In the genomic region with DNA sequence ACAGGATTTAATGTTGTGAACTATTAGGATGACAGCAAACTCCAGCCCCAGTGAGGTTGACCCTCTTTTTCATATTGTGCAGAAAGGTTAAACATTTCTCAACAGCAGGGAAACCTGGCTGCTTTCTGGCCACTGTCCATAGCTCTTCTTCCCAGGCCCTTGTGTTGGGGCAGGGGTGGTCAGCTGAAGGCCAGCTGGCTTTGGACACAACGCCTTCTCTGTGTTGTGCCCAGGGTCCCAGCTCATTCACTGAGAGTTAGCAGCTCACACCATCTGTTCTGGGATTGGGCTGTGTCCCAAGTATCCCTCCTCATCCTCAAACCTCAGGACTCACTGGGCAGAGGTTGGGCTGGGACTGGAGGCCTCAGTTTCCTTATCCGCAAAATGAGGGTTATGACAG, we compare ENCODE assay signal across 21 cellular contexts. TPM values are rescaled to one million over a fixed set of nuclear protein-coding genes. Genes with fewer than 3 reads are reported as not detected.
DNase-seq lines count a peak whose midpoint lies in the region; ATAC-seq and TF ChIP-seq lines count a peak whose summit lies in the region.
"Had no signal": no experiment of that assay in that cellular context is flagged by ENCODE, and none has a peak within 500 bp of the region (broad histone marks: within the 10 kb centered on the region; RNA-seq: fewer than 3 reads in every experiment).

No MANE protein-coding gene starts in this region.

- H3K36me3 Mint-ChIP-seq in activated T-cell treated with anti-CD3 and anti-CD28 coated beads, Interleukin-2, amount 50 U/mL, for 24 hours (ENCODE audit: low read depth) = no peaks in the 10 kb centered on the region
- no peaks in the 10 kb centered on the region for H3K36me3 Mint-ChIP-seq in T-cell
- peaks cover 3% of the 10 kb centered on the region for H3K36me3 Mint-ChIP-seq in neural progenitor cell
- H3K36me3 Mint-ChIP-seq in GM23338 (ENCODE audit: low read depth) = peaks cover 16% of the 10 kb centered on the region
- H3K36me3 Mint-ChIP-seq: naive B cell had no signal

- H3K36me3 ChIP-seq in neural progenitor cell (no peaks in the 10 kb centered on the region), GM23338 (ENCODE audit: insufficient read depth) (no peaks in the 10 kb centered on the region; the same call in 1 of the 2 replicates)
- H3K36me3 ChIP-seq: HAP-1 had no signal

- H3K27ac ChIP-seq in coronary artery (no peak overlapping the region), neural progenitor cell (no peak overlapping the region), GM23338 (ENCODE audit: low read depth) (no peak overlapping the region)

- peak overlapping the region; percentile 47 for H3K27ac Mint-ChIP-seq in activated T-cell treated with anti-CD3 and anti-CD28 coated beads, Interleukin-2, amount 50 U/mL, for 24 hours
- peak overlapping the region; percentile 95 to 99 for H3K27ac Mint-ChIP-seq in T-cell
- H3K27ac Mint-ChIP-seq in neural progenitor cell = no peak overlapping the region
- H3K27ac Mint-ChIP-seq in GM23338 = no peak overlapping the region

- no peak for DNase-seq in activated T-cell treated with anti-CD3 and anti-CD28 coated beads, Interleukin-2, amount 50 U/mL, for 24 hours
- DNase-seq in activated T-cell treated with anti-CD3 and anti-CD28 coated beads for 4 hours = no peak
- DNase-seq in T-cell = no peak
- DNase-seq in coronary artery (ENCODE audit: low spot score) = peak; percentile 33
- DNase-seq in neural progenitor cell (ENCODE audit: low spot score) = no peak
- DNase-seq in dermis blood vessel endothelial cell = no peak
- DNase-seq in GM23338 (ENCODE audit: low spot score) = no peak
- DNase-seq: ACHN; activated gamma-delta T cell; C1 segment of cervical spinal cord; DMS53; naive B cell; NCI-H2107; NCI-H510A treated with DMSO at 0.1 percent for 48 hours; stimulated activated CD4-positive, alpha-beta T cell treated with anti-CD3 and anti-CD28 coated beads, Interleukin-4, amount 100 ng/mL, for 4 hours; substantia nigra had no signal

- POLR2A ChIA-PET in T-cell (lab: Charles Lee) = no interaction called here

- CTCF ChIA-PET in T-cell (lab: Charles Lee) = no interaction called here

- peak overlapping the region; percentile 86 for H3K4me3 Mint-ChIP-seq in activated T-cell treated with anti-CD3 and anti-CD28 coated beads, Interleukin-2, amount 50 U/mL, for 24 hours
- H3K4me3 Mint-ChIP-seq in T-cell (peak overlapping the region; percentile 94 to 98 (median 98)), neural progenitor cell (peak overlapping the region; percentile 77), GM23338 (no peak overlapping the region)

- H4K20me1 ChIP-seq in neural progenitor cell (ENCODE audit: low read depth) (no peaks in the 10 kb centered on the region), GM23338 (replicated peaks; ENCODE audit: insufficient read depth) (no peaks in the 10 kb centered on the region)

- H3F3A ChIP-seq in neural progenitor cell (ENCODE audit: low read depth) = no peaks in the 10 kb centered on the region
- no peaks in the 10 kb centered on the region; the same call in 1 of the 2 replicates for H3F3A ChIP-seq in GM23338 (replicated peaks; ENCODE audit: low read depth)

- H3K4me3 ChIP-seq in coronary artery = no peak overlapping the region
- no peak overlapping the region for H3K4me3 ChIP-seq in neural progenitor cell
- no peak overlapping the region for H3K4me3 ChIP-seq in GM23338
- H3K4me3 ChIP-seq: HAP-1 had no signal

- ATAC-seq in T-cell (replicated peaks in 1 of 4) (no peak), GM21529 (IDR thresholded peaks at IDR 0.05; ENCODE audit: unreplicated experiment) (no peak), GM23338 (no peak)
- ATAC-seq: Right ventricle myocardium inferior had no signal

- H3K4me1 ChIP-seq in neural progenitor cell (peaks cover 18% of the 10 kb centered on the region), GM23338 (ENCODE audit: insufficient read depth) (peaks cover 7% of the 10 kb centered on the region)

- no peaks in the 10 kb centered on the region for H3K27me3 Mint-ChIP-seq in activated T-cell treated with anti-CD3 and anti-CD28 coated beads, Interleukin-2, amount 50 U/mL, for 24 hours
- H3K27me3 Mint-ChIP-seq in T-cell = no peaks in the 10 kb centered on the region
- H3K27me3 Mint-ChIP-seq in neural progenitor cell (ENCODE audit: insufficient read depth, low read depth) = peaks cover 14% of the 10 kb centered on the region
- peaks cover 11% of the 10 kb centered on the region for H3K27me3 Mint-ChIP-seq in GM23338 (ENCODE audit: insufficient read depth, low read depth, poor library complexity)

- H3K4me2 ChIP-seq in neural progenitor cell (no peak overlapping the region), GM23338 (no peak overlapping the region)

- H3K9ac ChIP-seq in neural progenitor cell = no peak overlapping the region

- H2AFZ ChIP-seq in neural progenitor cell (replicated peaks) (no peak overlapping the region), GM23338 (no peak overlapping the region)

- H3K9me2 ChIP-seq in GM23338 (ENCODE audit: insufficient read depth) = no peaks in the 10 kb centered on the region

- H3K4me1 Mint-ChIP-seq in activated T-cell treated with anti-CD3 and anti-CD28 coated beads, Interleukin-2, amount 50 U/mL, for 24 hours (ENCODE audit: low read depth) = peaks cover 63% of the 10 kb centered on the region
- peaks cover 69 to 76% (median 73%) of the 10 kb centered on the region in 3 donors for H3K4me1 Mint-ChIP-seq in T-cell
- peaks cover 19% of the 10 kb centered on the region for H3K4me1 Mint-ChIP-seq in neural progenitor cell
- H3K4me1 Mint-ChIP-seq in GM23338 = peaks cover 6% of the 10 kb centered on the region; the same call in 2 of the 3 replicates

- H3K27me3 ChIP-seq in neural progenitor cell (no peaks in the 10 kb centered on the region), GM23338 (ENCODE audit: insufficient read depth) (no peaks in the 10 kb centered on the region)

- TF ChIP-seq CTCF in coronary artery (IDR thresholded peaks at IDR 0.05) (no peak), neural progenitor cell (IDR thresholded peaks at IDR 0.05) (no peak), GM23338 (conservative IDR thresholded peaks at IDR 0.05; ENCODE audit: low read depth in 2 of 2) (no peak)

- H3K9me3 Mint-ChIP-seq in activated T-cell treated with anti-CD3 and anti-CD28 coated beads, Interleukin-2, amount 50 U/mL, for 24 hours = no peaks in the 10 kb centered on the region
- H3K9me3 Mint-ChIP-seq in T-cell = no peaks in the 10 kb centered on the region
- H3K9me3 Mint-ChIP-seq in neural progenitor cell = peaks cover 7% of the 10 kb centered on the region
- peaks cover 21% of the 10 kb centered on the region for H3K9me3 Mint-ChIP-seq in GM23338

- H3K9me3 ChIP-seq in neural progenitor cell (ENCODE audit: low read depth) = no peaks in the 10 kb centered on the region

- H3K79me2 ChIP-seq in neural progenitor cell (ENCODE audit: low read depth) (no peaks in the 10 kb centered on the region), GM23338 (replicated peaks; ENCODE audit: insufficient read depth) (no peaks in the 10 kb centered on the region)

TF ChIP-seq in GM23338, 12 proteins besides CTCF, POLR2A, EP300 and RAD21:
- TF ChIP-seq ZNF114 (CRISPR knock-in tag; IDR thresholded peaks at IDR 0.05) (no peak), NANOG (IDR thresholded peaks at IDR 0.05; ENCODE audit: borderline replicate concordance) (no peak)

RNA-seq across cellular contexts. Expression of a gene that starts 1.3 kb away (rescaled TPM):
- 100 to 1,000 TPM; 188 to 349 (median 293) TPM for total RNA-seq in T-cell
- total RNA-seq in neural progenitor cell (ENCODE audit: low replicate concordance) = 0.56 and 0.68 TPM in 2 replicates
- total RNA-seq in dermis blood vessel endothelial cell = 0.17 TPM in 1 of 2 replicates, not detected in the other
- 1.7 and 2.0 TPM in 2 replicates for total RNA-seq in GM23338 (2014; rRNA removed; shearing (Covaris generic))
- 0.57 and 0.95 TPM in 2 replicates for polyA plus RNA-seq in GM23338 (2016; fragmentation: Nextera tagmentation; extraction: Ambion mirVana)
- total RNA-seq: LHCN-M2, pulmonary artery endothelial cell had no signal

Comparison
In these comparisons a context has a peak if more than half of its experiments do, and no peak if none do; other contexts are left out.
1. H3K27ac Mint-ChIP-seq: peak in activated T-cell treated with anti-CD3 and anti-CD28 coated beads, Interleukin-2, amount 50 U/mL, for 24 hours (single experiment) and T-cell (2 of 2); none in neural progenitor cell (single experiment) and GM23338 (single experiment).
2. RNA of a gene that starts 1.3 kb away (total RNA-seq): 188 to 349 TPM in T-cell; 1.7 to 2.0 TPM in GM23338, 0.56 to 0.68 TPM in neural progenitor cell and 0.17 TPM in dermis blood vessel endothelial cell; every median in the first group is over 10 times any median in the second.